In the genomic region with DNA sequence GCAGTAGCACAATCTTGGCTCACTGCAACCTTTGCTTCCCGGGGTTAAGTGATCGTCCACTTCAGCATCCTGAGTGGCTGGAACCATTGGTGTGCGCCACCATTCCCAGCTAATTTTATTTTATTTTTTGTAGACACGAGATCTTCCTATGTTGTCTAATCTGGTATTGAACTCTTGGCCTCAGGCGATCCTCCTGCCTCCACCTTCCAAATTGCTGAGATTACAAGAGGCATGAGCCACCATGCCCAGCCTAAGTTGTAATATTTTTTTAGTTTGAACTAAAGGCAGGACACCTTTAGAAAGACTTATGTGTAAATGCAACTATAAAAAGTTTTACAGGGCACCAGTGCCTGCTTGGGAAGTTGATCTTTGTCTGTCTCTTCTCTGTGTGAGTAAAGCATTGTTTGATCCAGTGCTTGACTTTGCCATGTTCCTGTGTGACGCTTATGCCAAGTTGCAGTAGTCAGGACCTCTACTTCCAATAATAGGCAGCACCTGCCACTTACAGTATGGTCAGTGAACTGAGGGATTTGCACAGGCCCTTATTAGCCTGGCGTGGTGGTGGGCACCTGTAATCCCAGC, we compare ENCODE assay signal across 23 cellular contexts. TPM values are rescaled to one million over a fixed set of nuclear protein-coding genes. Genes with fewer than 3 reads are reported as not detected.
DNase-seq lines count a peak whose midpoint lies in the region.
"Had no signal": no experiment of that assay in that cellular context is flagged by ENCODE, and none has a peak within 500 bp of the region (broad histone marks: within the 10 kb centered on the region; RNA-seq: fewer than 3 reads in every experiment).

No MANE protein-coding gene starts in this region.

- H3K9ac ChIP-seq in trophoblast cell (ENCODE audit: low read length), result no peak overlapping the region

- POLR2A ChIA-PET in CD4-positive, alpha-beta memory T cell (lab: Charles Lee; ENCODE audit: partially characterized antibody), result interaction anchor here (0.9 kb wide), 1 partner anchor 12 kb away, joined by 3 read pairs; no protein-coding TSS in a partner anchor

- intact Hi-C loops in CD4-positive, alpha-beta memory T cell (cut with micrococcal nuclease), result no loop called here

- H2AK5ac ChIP-seq in trophoblast cell (ENCODE audit: low read length), result no peak overlapping the region

- peaks cover 14% of the 10 kb centered on the region for H3K36me3 Mint-ChIP-seq in T-helper 1 cell treated with Interleukin-12 subunit alpha and Interleukin-12 subunit beta and Interleukin-4 antibody, amounts not matched to agents 30 μg/mL and 1 μg/mL, for 36 hours (ENCODE audit: low read depth)
- peaks cover 4 to 24% of the 10 kb centered on the region in 2 donors for H3K36me3 Mint-ChIP-seq in CD4-positive, alpha-beta memory T cell
- H3K36me3 Mint-ChIP-seq in activated naive CD8-positive, alpha-beta T cell, result peaks cover 21% of the 10 kb centered on the region

- CTCF ChIA-PET in CD4-positive, alpha-beta memory T cell (lab: Charles Lee; ENCODE audit: partially characterized antibody), result interaction anchor here (1.1 kb wide), 1 partner anchor 29 kb away, joined by 3 read pairs; no protein-coding TSS in a partner anchor

- no peak for DNase-seq in T-helper 1 cell
- DNase-seq in CD4-positive, alpha-beta memory T cell, result no peak
- DNase-seq in trophoblast cell, result peak; percentile 63 to 76
- no peak for DNase-seq in GOT3 (lab: John Stamatoyannopoulos, UW)
- no peak for DNase-seq in GM19238 (ENCODE audit: insufficient read length, low spot score)
- no peak for DNase-seq in HuH-7 (ENCODE audit: low spot score)
- DNase-seq: activated effector memory CD4-positive, alpha-beta T cell treated with anti-CD3 and anti-CD28 coated beads, Interleukin-2, amount 50 U/mL, for 16 hours; Calu3; foreskin fibroblast; HCEC 1CT; NCI-H1105; NCI-H2081; NCI-H446; ovary; Peyer's patch; sigmoid colon; stimulated activated naive CD4-positive, alpha-beta T cell had no signal

- H3K27me3 ChIP-seq in CD4-positive, alpha-beta memory T cell (ENCODE audit: insufficient read depth, low read length), result no peaks in the 10 kb centered on the region
- H3K27me3 ChIP-seq in trophoblast cell (ENCODE audit: insufficient read depth, low read length), result no peaks in the 10 kb centered on the region
- H3K27me3 ChIP-seq: hepatocyte, ovary, Peyer's patch, sigmoid colon, tibial nerve had no signal

- no peaks in the 10 kb centered on the region for H3K9me3 Mint-ChIP-seq in T-helper 1 cell treated with Interleukin-12 subunit alpha and Interleukin-12 subunit beta and Interleukin-4 antibody, amounts not matched to agents 30 μg/mL and 1 μg/mL, for 36 hours
- H3K9me3 Mint-ChIP-seq in CD4-positive, alpha-beta memory T cell, result peaks cover 0 to 2% (median 0%) of the 10 kb centered on the region in 8 donors
- H3K9me3 Mint-ChIP-seq in activated naive CD8-positive, alpha-beta T cell (ENCODE audit: low read depth), result no peaks in the 10 kb centered on the region

- H3K23ac ChIP-seq in trophoblast cell (ENCODE audit: low read length), result no peak overlapping the region

- H3K4me3 ChIP-seq in CD4-positive, alpha-beta memory T cell (ENCODE audit: low read length in 2 of 2), result no peak overlapping the region
- H3K4me3 ChIP-seq in trophoblast cell (ENCODE audit: low read depth, low read length), result no peak overlapping the region
- H3K4me3 ChIP-seq: hepatocyte, lung, ovary, Peyer's patch, sigmoid colon, tibial nerve had no signal

- H3K4me1 Mint-ChIP-seq in T-helper 1 cell treated with Interleukin-12 subunit alpha and Interleukin-12 subunit beta and Interleukin-4 antibody, amounts not matched to agents 30 μg/mL and 1 μg/mL, for 36 hours (ENCODE audit: low read depth), result peaks cover 61% of the 10 kb centered on the region
- H3K4me1 Mint-ChIP-seq in CD4-positive, alpha-beta memory T cell, result peaks cover 46 to 80% (median 61%) of the 10 kb centered on the region in 4 donors
- peaks cover 79% of the 10 kb centered on the region for H3K4me1 Mint-ChIP-seq in activated naive CD8-positive, alpha-beta T cell (ENCODE audit: low read depth)

- H3K4me3 Mint-ChIP-seq in T-helper 1 cell treated with Interleukin-12 subunit alpha and Interleukin-12 subunit beta and Interleukin-4 antibody, amounts not matched to agents 30 μg/mL and 1 μg/mL, for 36 hours, result no peak overlapping the region
- H3K4me3 Mint-ChIP-seq in CD4-positive, alpha-beta memory T cell, result peak overlapping the region in 2 of 8 donors; percentile 32 to 37
- peak overlapping the region; percentile 30 for H3K4me3 Mint-ChIP-seq in activated naive CD8-positive, alpha-beta T cell

- H3K27ac ChIP-seq in CD4-positive, alpha-beta memory T cell (ENCODE audit: low read depth, low read length), result no peak overlapping the region
- H3K27ac ChIP-seq in trophoblast cell (ENCODE audit: low read depth, low read length), result no peak overlapping the region
- H3K27ac ChIP-seq: 22Rv1, hepatocyte, ovary, Peyer's patch, sigmoid colon, tibial nerve had no signal

- peak overlapping the region; percentile 68 for H3K27ac Mint-ChIP-seq in T-helper 1 cell treated with Interleukin-12 subunit alpha and Interleukin-12 subunit beta and Interleukin-4 antibody, amounts not matched to agents 30 μg/mL and 1 μg/mL, for 36 hours
- H3K27ac Mint-ChIP-seq in CD4-positive, alpha-beta memory T cell, result peak overlapping the region in 4 of 7 donors; percentile 5 to 70 (median 34)
- H3K27ac Mint-ChIP-seq in activated naive CD8-positive, alpha-beta T cell, result peak overlapping the region; percentile 66

- no peak overlapping the region for H2AFZ ChIP-seq in trophoblast cell (ENCODE audit: insufficient read depth, low read length, poor library complexity)
- H2AFZ ChIP-seq: hepatocyte had no signal

- H3K4me2 ChIP-seq in trophoblast cell (ENCODE audit: low read length), result no peak overlapping the region
- H3K4me2 ChIP-seq: hepatocyte had no signal

- peak overlapping the region; percentile 29 for H3K4ac ChIP-seq in trophoblast cell (ENCODE audit: low read depth, low read length)

- no CpG with 5 or more reads among the region's 7 CpGs for WGBS in trophoblast cell (ENCODE audit: extremely low coverage, insufficient coverage, insufficient read length)

- H2BK12ac ChIP-seq in trophoblast cell (ENCODE audit: low read length), result no peak overlapping the region

- no peaks in the 10 kb centered on the region for H3K9me3 ChIP-seq in CD4-positive, alpha-beta memory T cell (ENCODE audit: control insufficient read depth in 1 of 2, low read length in 2 of 2)
- no peaks in the 10 kb centered on the region for H3K9me3 ChIP-seq in trophoblast cell (ENCODE audit: insufficient read depth, low read depth, low read length)
- H3K9me3 ChIP-seq: ovary, Peyer's patch, sigmoid colon, tibial nerve had no signal

- H3K36me3 ChIP-seq in CD4-positive, alpha-beta memory T cell (ENCODE audit: insufficient read depth, low read length), result no peaks in the 10 kb centered on the region
- no peaks in the 10 kb centered on the region for H3K36me3 ChIP-seq in trophoblast cell (ENCODE audit: control insufficient read depth in 1 of 2, insufficient read depth in 2 of 2, low read length in 2 of 2)
- H3K36me3 ChIP-seq: ovary, Peyer's patch, sigmoid colon, tibial nerve had no signal

- H4K12ac ChIP-seq in trophoblast cell (ENCODE audit: low read depth, low read length), result no peak overlapping the region

- H3K27me3 Mint-ChIP-seq in T-helper 1 cell treated with Interleukin-12 subunit alpha and Interleukin-12 subunit beta and Interleukin-4 antibody, amounts not matched to agents 30 μg/mL and 1 μg/mL, for 36 hours (ENCODE audit: low read depth), result no peaks in the 10 kb centered on the region
- no peaks in the 10 kb centered on the region for H3K27me3 Mint-ChIP-seq in CD4-positive, alpha-beta memory T cell
- no peaks in the 10 kb centered on the region for H3K27me3 Mint-ChIP-seq in activated naive CD8-positive, alpha-beta T cell

- H4K91ac ChIP-seq in trophoblast cell (ENCODE audit: low read depth, low read length), result no peak overlapping the region

- no peak overlapping the region for H2BK5ac ChIP-seq in trophoblast cell (ENCODE audit: low read depth, low read length, poor library complexity)

- no peak overlapping the region for H4K8ac ChIP-seq in trophoblast cell (ENCODE audit: low read depth, low read length)

- no peak overlapping the region for H3K18ac ChIP-seq in trophoblast cell (ENCODE audit: low read length)

- H3K79me2 ChIP-seq in trophoblast cell (ENCODE audit: control insufficient read depth, insufficient read depth, low read length, poor library complexity), result peaks cover 2% of the 10 kb centered on the region

- H3K79me1 ChIP-seq in trophoblast cell (ENCODE audit: low read length), result no peaks in the 10 kb centered on the region

- no peak overlapping the region for H2BK120ac ChIP-seq in trophoblast cell (ENCODE audit: insufficient read depth, low read length, poor library complexity)

- H3K4me1 ChIP-seq in CD4-positive, alpha-beta memory T cell (ENCODE audit: insufficient read depth, low read length), result peaks cover 54% of the 10 kb centered on the region
- peaks cover 0 to 6% of the 10 kb centered on the region in 2 experiments for H3K4me1 ChIP-seq in trophoblast cell (ENCODE audit: control insufficient read depth in 1 of 2, insufficient read depth in 2 of 2, low read length in 2 of 2)

- no peak overlapping the region for H3K14ac ChIP-seq in trophoblast cell (ENCODE audit: low read length)

RNA-seq across cellular contexts. Expression of a gene that starts 46.9 kb away (rescaled TPM):
- total RNA-seq in CD4-positive, alpha-beta memory T cell, result 10 to 100 TPM; 20.2 to 21.6 TPM
- 10 to 100 TPM in 1 of 2 donors, 1 to 10 TPM in 1; 2.4 to 11.7 TPM for polyA plus RNA-seq in CD4-positive, alpha-beta memory T cell
- polyA plus RNA-seq in trophoblast cell (2013), result 41.7 and 44.1 TPM in 2 replicates

Comparison
In these comparisons a context has a peak if more than half of its experiments do, and no peak if none do; other contexts are left out.
1. DNase-seq: peak in trophoblast cell (2 of 2); none in T-helper 1 cell (0 of 5), CD4-positive, alpha-beta memory T cell (0 of 5), GOT3 (single experiment), GM19238 (single experiment) and HuH-7 (single experiment).
2. Peak in every context shown above with its lines, with median percentiles within 50 percentile points of each other: H3K27ac Mint-ChIP-seq.